ENCODE assay signal across 16 cellular contexts in the genomic region with DNA sequence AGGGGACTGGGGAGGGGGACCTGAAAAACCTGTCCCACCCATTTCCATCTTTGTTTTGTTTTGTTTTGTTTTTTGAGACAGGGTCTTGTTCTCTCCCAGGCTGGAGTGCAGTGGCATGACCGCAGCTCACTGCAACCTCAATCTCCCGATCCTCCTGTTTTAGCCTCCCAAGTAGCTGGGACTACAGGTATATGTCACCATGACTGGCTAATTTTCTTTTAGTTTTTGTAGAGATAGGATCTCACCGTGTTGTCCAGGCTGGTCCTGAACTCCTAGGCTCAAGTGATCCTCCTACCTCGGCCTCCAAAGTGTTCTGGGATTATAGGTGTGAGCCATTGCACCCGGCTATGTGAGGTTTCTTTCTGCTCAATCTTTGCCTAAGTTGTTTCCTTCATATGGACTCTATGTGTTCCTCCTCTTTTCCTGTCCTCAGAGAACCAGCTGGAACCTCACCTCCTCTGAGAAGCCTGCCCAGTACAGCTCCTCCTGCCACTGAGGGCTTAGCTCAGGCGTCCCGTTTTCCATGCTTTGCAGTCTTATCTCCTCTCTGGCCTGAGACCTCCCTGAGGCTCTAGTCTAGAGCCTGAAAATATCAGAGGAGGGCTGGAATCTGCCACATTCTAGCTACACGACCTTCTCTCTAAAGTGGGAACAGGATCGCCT.
A peak's percentile ranks its signal among the peaks of the same experiment; 100 is the strongest.
DNase-seq lines count a peak whose midpoint lies in the region; ATAC-seq and TF ChIP-seq lines count a peak whose summit lies in the region.
"Had no signal": no experiment of that assay in that cellular context is flagged by ENCODE, and none has a peak within 500 bp of the region (broad histone marks: within the 10 kb centered on the region; RNA-seq: fewer than 3 reads in every experiment).

No MANE protein-coding gene starts in this region.

- H3K4me2 ChIP-seq in MM.1S (ENCODE audit: low read depth, low read length) = peak overlapping the region; percentile 64

- no peaks in the 10 kb centered on the region for H3K27me3 ChIP-seq in MM.1S (replicated peaks; ENCODE audit: insufficient read depth, low read length)
- H3K27me3 ChIP-seq: thyroid gland had no signal

- TF ChIP-seq CTCF in MM.1S (IDR thresholded peaks at IDR 0.05; ENCODE audit: low read length) (no peak), nephron progenitor cell (IDR thresholded peaks at IDR 0.05) (no peak)

- H3K9ac ChIP-seq in MM.1S (ENCODE audit: low read length) = peak overlapping the region; percentile 54

- peak overlapping the region; percentile 96 for H3K27ac Mint-ChIP-seq in T-helper 2 cell treated with Interferon-gamma antibody and Interleukin-4, amounts not matched to agents 5 μg/mL and 100 μg/mL, for 36 hours
- peak overlapping the region; percentile 99 for H3K27ac Mint-ChIP-seq in central memory CD8-positive, alpha-beta T cell (ENCODE audit: low read depth)
- peak overlapping the region; percentile 59 for H3K27ac Mint-ChIP-seq in nephron progenitor cell
- H3K27ac Mint-ChIP-seq: HFFc6 had no signal

- H3K9me3 Mint-ChIP-seq in T-helper 2 cell treated with Interferon-gamma antibody and Interleukin-4, amounts not matched to agents 5 μg/mL and 100 μg/mL, for 36 hours = peaks cover 6% of the 10 kb centered on the region
- peaks cover 8% of the 10 kb centered on the region for H3K9me3 Mint-ChIP-seq in central memory CD8-positive, alpha-beta T cell
- H3K9me3 Mint-ChIP-seq in nephron progenitor cell = peaks cover 8% of the 10 kb centered on the region
- H3K9me3 Mint-ChIP-seq: HFFc6 had no signal

- ATAC-seq in central memory CD8-positive, alpha-beta T cell (replicated peaks; ENCODE audit: extremely low read depth, poor library complexity, severe bottlenecking) = no peak
- ATAC-seq: sciatic nerve had no signal

- H3K4me1 ChIP-seq in MM.1S (ENCODE audit: low read length) = peaks cover 38% of the 10 kb centered on the region

- H3K27me3 Mint-ChIP-seq in T-helper 2 cell treated with Interferon-gamma antibody and Interleukin-4, amounts not matched to agents 5 μg/mL and 100 μg/mL, for 36 hours (ENCODE audit: low read depth) = no peaks in the 10 kb centered on the region
- no peaks in the 10 kb centered on the region for H3K27me3 Mint-ChIP-seq in central memory CD8-positive, alpha-beta T cell
- peaks cover 3% of the 10 kb centered on the region for H3K27me3 Mint-ChIP-seq in nephron progenitor cell (ENCODE audit: low read depth, poor library complexity)

- peaks cover 10% of the 10 kb centered on the region for H3K36me3 Mint-ChIP-seq in T-helper 2 cell treated with Interferon-gamma antibody and Interleukin-4, amounts not matched to agents 5 μg/mL and 100 μg/mL, for 36 hours (ENCODE audit: low read depth)
- H3K36me3 Mint-ChIP-seq in central memory CD8-positive, alpha-beta T cell (ENCODE audit: insufficient read depth) = peaks cover 5% of the 10 kb centered on the region
- H3K36me3 Mint-ChIP-seq in nephron progenitor cell (ENCODE audit: low read depth) = no peaks in the 10 kb centered on the region

- H3K9me2 ChIP-seq in MM.1S (replicated peaks; ENCODE audit: insufficient read depth, low read length) = no peaks in the 10 kb centered on the region

- H3K79me2 ChIP-seq in MM.1S (ENCODE audit: low read length) = no peaks in the 10 kb centered on the region

- peaks cover 6% of the 10 kb centered on the region; the same call in 1 of the 2 replicates for H3F3A ChIP-seq in MM.1S (ENCODE audit: insufficient read depth, low read length)

- H3K27ac ChIP-seq in MM.1S (ENCODE audit: low read length) = peak overlapping the region; percentile 92
- H3K27ac ChIP-seq: epithelial cell of prostate, thyroid gland had no signal

- no peak for DNase-seq in T-helper 2 cell treated with Interferon-gamma antibody and Interleukin-4, amounts not matched to agents 5 μg/mL and 100 μg/mL, for 36 hours (ENCODE audit: low spot score)
- DNase-seq in T-helper 2 cell (no peak), MM.1S (no peak), nephron progenitor cell (no peak), NCI-H524 treated with DMSO at 0.1 percent for 48 hours (lab: John Stamatoyannopoulos, UW) (no peak), activated gamma-delta T cell (lab: John Stamatoyannopoulos, UW) (no peak)
- DNase-seq in central memory CD8-positive, alpha-beta T cell (ENCODE audit: low spot score in 2 of 2) = no peak
- DNase-seq in activated CD8-positive, alpha-beta memory T cell treated with anti-CD3 and anti-CD28 coated beads for 24 hours = no peak
- DNase-seq: 8988T, DMS79, HFFc6, NCI-H1694 treated with DMSO at 0.1 percent for 48 hours, thyroid gland had no signal

- no peak overlapping the region for H3K4me3 ChIP-seq in MM.1S (ENCODE audit: low read length)
- H3K4me3 ChIP-seq: mucosa of descending colon, thyroid gland had no signal

- H3K4me1 Mint-ChIP-seq in T-helper 2 cell treated with Interferon-gamma antibody and Interleukin-4, amounts not matched to agents 5 μg/mL and 100 μg/mL, for 36 hours (ENCODE audit: low read depth) = peaks cover 30% of the 10 kb centered on the region
- peaks cover 18% of the 10 kb centered on the region for H3K4me1 Mint-ChIP-seq in central memory CD8-positive, alpha-beta T cell
- H3K4me1 Mint-ChIP-seq in nephron progenitor cell = peaks cover 73% of the 10 kb centered on the region

- no peaks in the 10 kb centered on the region for H3K36me3 ChIP-seq in MM.1S (replicated peaks; ENCODE audit: insufficient read depth, low read length)
- H3K36me3 ChIP-seq: thyroid gland had no signal

- no peaks in the 10 kb centered on the region for H4K20me1 ChIP-seq in MM.1S (ENCODE audit: insufficient read depth, low read length)

- H3K4me3 Mint-ChIP-seq in T-helper 2 cell treated with Interferon-gamma antibody and Interleukin-4, amounts not matched to agents 5 μg/mL and 100 μg/mL, for 36 hours = peak overlapping the region; percentile 75
- H3K4me3 Mint-ChIP-seq in central memory CD8-positive, alpha-beta T cell = peak overlapping the region; percentile 89
- H3K4me3 Mint-ChIP-seq in nephron progenitor cell = no peak overlapping the region
- H3K4me3 Mint-ChIP-seq: HFFc6 had no signal

- H3K9me3 ChIP-seq in MM.1S (replicated peaks; ENCODE audit: insufficient read depth, low read length) = no peaks in the 10 kb centered on the region
- H3K9me3 ChIP-seq: mucosa of descending colon, thyroid gland had no signal

- peak overlapping the region; percentile 57 for H2AFZ ChIP-seq in MM.1S (ENCODE audit: low read length)
